In genomic region chr12:116441292-116441691, GRCh38 we compare ENCODE assay signal across 2 cellular contexts.
TF ChIP-seq lines count a peak whose summit lies in the region.

No MANE protein-coding gene starts in this region.

TF ChIP-seq in IMR-90, 13 proteins besides CTCF, POLR2A, EP300 and RAD21:
- no peak for TF ChIP-seq MAZ (IDR thresholded peaks at IDR 0.05; ENCODE audit: borderline replicate concordance, low read depth, low read length)

TF ChIP-seq in K562, 482 proteins besides CTCF, POLR2A, EP300 and RAD21:
- TF ChIP-seq MECOM (CRISPR knock-in tag; IDR thresholded peaks at IDR 0.05), result 0 out of 2 replicates have a peak, but pooled peaks have one; percentile 50
- TF ChIP-seq CC2D1A (IDR thresholded peaks at IDR 0.05), result no peak
- peak; percentile 63; the same call in 1 of the 2 replicates for TF ChIP-seq CEBPG (CRISPR knock-in tag; IDR thresholded peaks at IDR 0.05)
- TF ChIP-seq CEBPG (tag; conservative IDR thresholded peaks at IDR 0.05 in 1 of 2, IDR thresholded peaks at IDR 0.05 in 1 of 2), result peak in 1 of 2 experiments; percentile 30; a peak in 2 of 4 replicates
- TF ChIP-seq MAZ (CRISPR knock-in tag; conservative IDR thresholded peaks at IDR 0.05 in 1 of 2, IDR thresholded peaks at IDR 0.05 in 1 of 2), result 0 out of 4 replicates have a peak, but pooled peaks of 1 of the 2 experiments have one; percentile 17
- TF ChIP-seq MYC (IDR thresholded peaks at IDR 0.05; ENCODE audit: low read depth, low read length), result 0 out of 2 replicates have a peak, but pooled peaks have one; percentile 35
- no peak for TF ChIP-seq MYC (CRISPR knock-in tag; IDR thresholded peaks at IDR 0.05; ENCODE audit: borderline replicate concordance, low read depth)
- peak; percentile 52; the same call in 1 of the 2 replicates for TF ChIP-seq ATF4 (CRISPR knock-in tag; IDR thresholded peaks at IDR 0.05)
- 0 out of 2 replicates have a peak, but pooled peaks have one; percentile 10 for TF ChIP-seq EP400 (IDR thresholded peaks at IDR 0.05)
- peak; percentile 34; the same call in 1 of the 2 replicates for TF ChIP-seq L3MBTL2 (IDR thresholded peaks at IDR 0.05)
- no peak for TF ChIP-seq SMAD4 (CRISPR knock-in tag; conservative IDR thresholded peaks at IDR 0.05)
- no peak for TF ChIP-seq ZNF263 (CRISPR knock-in tag; IDR thresholded peaks at IDR 0.05; ENCODE audit: borderline replicate concordance)
- no peak for TF ChIP-seq ZNF239 (CRISPR knock-in tag; IDR thresholded peaks at IDR 0.05)
- TF ChIP-seq JUNB (CRISPR knock-in tag; conservative IDR thresholded peaks at IDR 0.05), result no peak
